Comparison of ENCODE assay signal across 8 cellular contexts in the genomic region with DNA sequence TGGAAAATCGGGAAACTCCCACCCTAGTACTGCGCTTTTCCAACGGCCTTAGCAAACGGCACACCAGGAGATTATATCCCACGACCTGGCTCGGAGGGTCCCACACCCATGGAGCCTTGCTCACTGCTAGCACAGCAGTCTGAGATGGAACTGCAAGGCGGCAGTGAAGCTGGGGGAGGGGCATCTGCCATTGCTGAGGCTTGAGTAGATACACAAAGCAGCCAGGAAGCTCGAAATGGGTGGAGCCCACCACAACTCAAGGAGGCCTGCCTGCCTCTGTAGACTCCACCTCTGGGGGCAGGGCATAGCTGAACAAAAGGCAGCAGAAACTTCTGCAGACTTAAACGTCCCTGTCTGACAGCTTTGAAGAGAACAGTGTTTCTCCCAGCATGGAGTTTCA.
A peak's percentile ranks its signal among the peaks of the same experiment; 100 is the strongest.
DNase-seq lines count a peak whose midpoint lies in the region; ATAC-seq and TF ChIP-seq lines count a peak whose summit lies in the region.
"Not testable (repeated sequence)": the region's sequence is repeated elsewhere in the genome, so short reads cannot be mapped to it uniquely, and the experiment has no call there.

No MANE protein-coding gene starts in this region.

- H3K27ac Mint-ChIP-seq in WTC11, result not testable (repeated sequence)

- H3K9me3 Mint-ChIP-seq in WTC11, result not testable (repeated sequence)

- H3K27me3 ChIP-seq in DND-41 (ENCODE audit: insufficient read depth, low read length, poor library complexity); NT2/D1 (ENCODE audit: insufficient read depth, insufficient read length); neuronal stem cell (ENCODE audit: control insufficient read depth in 3 of 3, insufficient read depth in 3 of 3, low read depth in 1 of 3, low read length in 3 of 3): not testable (repeated sequence)

- not testable (repeated sequence) for H2BK15ac ChIP-seq in neuronal stem cell (ENCODE audit: low read length)

- TF ChIP-seq CTCF in DND-41 (IDR thresholded peaks at IDR 0.05; ENCODE audit: borderline replicate concordance, extremely low read depth, low read length, poor library complexity, severe bottlenecking); GM12865 (IDR thresholded peaks at IDR 0.05; ENCODE audit: insufficient read depth, low read depth, low read length, missing control alignments); WTC11 (IDR thresholded peaks at IDR 0.05): not testable (repeated sequence)

- not testable (repeated sequence) for H4K20me1 ChIP-seq in DND-41 (ENCODE audit: insufficient read depth, low read length)

- H4K8ac ChIP-seq in neuronal stem cell (ENCODE audit: low read depth, low read length), result not testable (repeated sequence)

- not testable (repeated sequence) for H2BK12ac ChIP-seq in neuronal stem cell (ENCODE audit: low read length)

- H3K23ac ChIP-seq in neuronal stem cell (ENCODE audit: low read depth, low read length, poor library complexity), result not testable (repeated sequence)

- not testable (repeated sequence) for H3K27ac ChIP-seq in DND-41 (ENCODE audit: low read length); neuronal stem cell (replicated peaks; ENCODE audit: low read length)

- not testable (repeated sequence) for H3K4ac ChIP-seq in neuronal stem cell (ENCODE audit: low read length)

- H3K36me3 Mint-ChIP-seq in WTC11, result not testable (repeated sequence)

- H3K36me3 ChIP-seq in DND-41 (ENCODE audit: insufficient read depth, low read length); NT2/D1 (ENCODE audit: insufficient read depth, insufficient read length, low read length); neuronal stem cell (replicated peaks in 1 of 2; ENCODE audit: control insufficient read depth in 2 of 2, insufficient read depth in 2 of 2, low read length in 2 of 2): not testable (repeated sequence)

- not testable (repeated sequence) for H3K4me3 Mint-ChIP-seq in WTC11

- DNase-seq in CMK (ENCODE audit: low read depth) (peak; percentile 22), DND-41 (peak; percentile 11), GM12865 (ENCODE audit: low read depth) (peak; percentile 39), NCI-H748 (lab: John Stamatoyannopoulos, UW; ENCODE audit: unreplicated experiment) (peak; percentile 27), NT2/D1 (ENCODE audit: low read depth, low spot score) (peak; percentile 18), WTC11 (ENCODE audit: low spot score) (peak; percentile 29)
- DNase-seq in Jurkat, Clone E6-1 (ENCODE audit: low read depth, low spot score), result peak; percentile 53
- not testable (repeated sequence) for DNase-seq in neuronal stem cell (ENCODE audit: low spot score)

- not testable (repeated sequence) for ATAC-seq in DND-41 (ENCODE audit: insufficient read depth, low read depth); WTC11

- H2AFZ ChIP-seq in DND-41 (ENCODE audit: low read depth, low read length), result not testable (repeated sequence)
- peak overlapping the region; percentile 40 for H2AFZ ChIP-seq in neuronal stem cell (ENCODE audit: low read length)

- not testable (repeated sequence) for H3K79me1 ChIP-seq in neuronal stem cell (ENCODE audit: low read depth, low read length)

- H2BK120ac ChIP-seq in neuronal stem cell (ENCODE audit: low read depth, low read length), result not testable (repeated sequence)

- H3K9ac ChIP-seq in DND-41 (ENCODE audit: low read depth, low read length); NT2/D1 (ENCODE audit: insufficient read length, low read depth); neuronal stem cell (ENCODE audit: low read depth, low read length, poor library complexity): not testable (repeated sequence)

- H3K9me3 ChIP-seq in DND-41 (ENCODE audit: insufficient read depth, low read length, severe bottlenecking); NT2/D1 (ENCODE audit: insufficient read depth, low read length); neuronal stem cell (replicated peaks in 1 of 2; ENCODE audit: control insufficient read depth in 2 of 2, insufficient read depth in 1 of 2, low read depth in 1 of 2, low read length in 2 of 2): not testable (repeated sequence)

- not testable (repeated sequence) for H3K18ac ChIP-seq in neuronal stem cell (ENCODE audit: low read length)

- not testable (repeated sequence) for H2BK5ac ChIP-seq in neuronal stem cell (ENCODE audit: low read length)

- CTCF ChIA-PET in WTC11 (lab: Charles Lee), result not testable (repeated sequence)

- H3K27me3 Mint-ChIP-seq in WTC11 (ENCODE audit: low read depth), result not testable (repeated sequence)

- not testable (repeated sequence) for H3K14ac ChIP-seq in neuronal stem cell (ENCODE audit: low read length)

- not testable (repeated sequence) for H2AK5ac ChIP-seq in neuronal stem cell (ENCODE audit: low read depth, low read length)

- not testable (repeated sequence) for H3K4me3 ChIP-seq in DND-41 (ENCODE audit: low read depth in 1 of 2, low read length in 2 of 2); GM12865 (ENCODE audit: low read depth, low read length); Jurkat, Clone E6-1 (ENCODE audit: low read length); NT2/D1 (ENCODE audit: insufficient read length, low read depth); neuronal stem cell (ENCODE audit: low read length in 2 of 2)

- not testable (repeated sequence) for H3K4me1 ChIP-seq in DND-41 (ENCODE audit: insufficient read depth, low read length); NT2/D1 (ENCODE audit: insufficient read depth, insufficient read length); neuronal stem cell (ENCODE audit: control insufficient read depth in 2 of 2, insufficient read depth in 1 of 2, low read depth in 1 of 2, low read length in 2 of 2)

- H4K91ac ChIP-seq in neuronal stem cell (ENCODE audit: low read depth, low read length, poor library complexity), result not testable (repeated sequence)

- H3K4me1 Mint-ChIP-seq in WTC11, result not testable (repeated sequence)

- H3K4me2 ChIP-seq in DND-41 (ENCODE audit: insufficient read depth, low read length); neuronal stem cell (ENCODE audit: insufficient read depth, low read length, poor library complexity, severe bottlenecking): not testable (repeated sequence)

- POLR2A ChIA-PET in WTC11 (lab: Charles Lee), result not testable (repeated sequence)

- H3K79me2 ChIP-seq in DND-41 (ENCODE audit: insufficient read depth, low read length), result not testable (repeated sequence)

- WGBS in neuronal stem cell (ENCODE audit: extremely low coverage in 2 of 2, insufficient read length in 2 of 2, insufficient replicate concordance in 1 of 2), 2 donors, result no CpG with 5 or more reads among the region's 9 CpGs
